ENCODE assay signal across 19 cellular contexts in genomic region chr2:202007015-202008011, GRCh38. TPM values are rescaled to one million over a fixed set of nuclear protein-coding genes. Genes with fewer than 3 reads are reported as not detected.
DNase-seq lines count a peak whose midpoint lies in the region; ATAC-seq and TF ChIP-seq lines count a peak whose summit lies in the region.
"Had no signal": no experiment of that assay in that cellular context is flagged by ENCODE, and none has a peak within 500 bp of the region (broad histone marks: within the 10 kb centered on the region; RNA-seq: fewer than 3 reads in every experiment).

No MANE protein-coding gene starts in this region.

- H3K4me3 Mint-ChIP-seq in chondrocyte (ENCODE audit: unreplicated experiment): no peak overlapping the region
- H3K4me3 Mint-ChIP-seq in activated naive CD4-positive, alpha-beta T cell treated with anti-CD3 and anti-CD28 coated beads for 36 hours: no peak overlapping the region
- H3K4me3 Mint-ChIP-seq: CD4-positive, alpha-beta memory T cell; nephron progenitor cell had no signal

- H2AK5ac ChIP-seq in mesenchymal stem cell (ENCODE audit: low read length, severe bottlenecking): no peak overlapping the region

- H3K4ac ChIP-seq in mesenchymal stem cell (ENCODE audit: low read depth in 1 of 2, low read length in 2 of 2): no peak overlapping the region

- H3K27ac ChIP-seq in AG04450 (ENCODE audit: low read depth, low read length) (no peak overlapping the region), mesenchymal stem cell (ENCODE audit: low read length, poor library complexity, severe bottlenecking) (no peak overlapping the region), A673 (ENCODE audit: low read depth, low read length, poor library complexity, severe bottlenecking) (no peak overlapping the region)
- H3K27ac ChIP-seq: A549, body of pancreas, right lobe of liver, SJSA1 had no signal

- H2BK12ac ChIP-seq in mesenchymal stem cell (ENCODE audit: low read length in 2 of 2): no peak overlapping the region

- H4K91ac ChIP-seq in mesenchymal stem cell (ENCODE audit: low read length): no peak overlapping the region

- no peak for ATAC-seq in HG02571 (IDR thresholded peaks at IDR 0.05; ENCODE audit: unreplicated experiment)
- ATAC-seq: body of pancreas, right lobe of liver had no signal

- no peak overlapping the region for H3K18ac ChIP-seq in mesenchymal stem cell (ENCODE audit: low read depth in 1 of 2, low read length in 2 of 2)

- WGBS in mesenchymal stem cell: 97% methylated on average over 4 of the region's 7 CpGs

- peaks cover 21% of the 10 kb centered on the region for H3K4me1 Mint-ChIP-seq in chondrocyte (ENCODE audit: low read depth)
- H3K4me1 Mint-ChIP-seq in activated naive CD4-positive, alpha-beta T cell treated with anti-CD3 and anti-CD28 coated beads for 36 hours (ENCODE audit: low read depth): peaks cover 3% of the 10 kb centered on the region
- H3K4me1 Mint-ChIP-seq: CD4-positive, alpha-beta memory T cell had no signal

- H3K9ac ChIP-seq in mesenchymal stem cell (ENCODE audit: low read length): no peak overlapping the region

- H2BK15ac ChIP-seq in mesenchymal stem cell (ENCODE audit: low read depth, poor library complexity, severe bottlenecking): no peak overlapping the region

- no peak for TF ChIP-seq EP300 in Ishikawa (IDR thresholded peaks at IDR 0.05; ENCODE audit: borderline replicate concordance)

- no peak overlapping the region for H2BK120ac ChIP-seq in mesenchymal stem cell (ENCODE audit: low read depth, low read length)

- BruUV-seq in A673 (replicated peaks; lab: Mats Ljungman, UMichigan): no TSS peak

- no peak overlapping the region for H3K4me2 ChIP-seq in mesenchymal stem cell (ENCODE audit: low read length, poor library complexity, severe bottlenecking)
- H3K4me2 ChIP-seq: A549 had no signal

- peak; percentile 26 for TF ChIP-seq CTCF in AG04450 (IDR thresholded peaks at IDR 0.05; ENCODE audit: low read depth, low read length)
- TF ChIP-seq CTCF in chondrocyte (IDR thresholded peaks at IDR 0.05): peak; percentile 59
- TF ChIP-seq CTCF in GM20000 (IDR thresholded peaks at IDR 0.05; ENCODE audit: extremely low read depth, missing control alignments): no peak
- TF ChIP-seq CTCF in A673 (conservative IDR thresholded peaks at IDR 0.05; ENCODE audit: low read depth, low read length): no peak

- H4K8ac ChIP-seq in mesenchymal stem cell (ENCODE audit: low read length): peak overlapping the region; percentile 63

- H2AFZ ChIP-seq in mesenchymal stem cell (ENCODE audit: low read depth, low read length): no peak overlapping the region

- no peak overlapping the region for H2BK5ac ChIP-seq in mesenchymal stem cell (ENCODE audit: low read depth, low read length, poor library complexity, severe bottlenecking)

- POLR2A ChIA-PET in AG04450 (lab: Yijun Ruan, JAX) (no interaction called here), A673 (lab: Charles Lee; ENCODE audit: low non-redundant PET) (no interaction called here)

- DNase-seq in AG04450 (ENCODE audit: low read depth, low spot score): no peak
- DNase-seq in chondrocyte (ENCODE audit: low spot score): no peak
- no peak for DNase-seq in mesenchymal stem cell
- DNase-seq in GM20000 (ENCODE audit: low spot score): no peak
- DNase-seq in A673 (ENCODE audit: low spot score): no peak
- DNase-seq in activated naive CD4-positive, alpha-beta T cell treated with anti-CD3 and anti-CD28 coated beads for 36 hours: no peak
- DNase-seq: activated CD4-positive, alpha-beta T cell treated with anti-CD3 and anti-CD28 coated beads for 48 hours; activated CD8-positive, alpha-beta memory T cell treated with anti-CD3 and anti-CD28 coated beads, Interleukin-2, amount 50 U/mL, for 4 hours; body of pancreas; CD4-positive, alpha-beta memory T cell; DMS79; erythroblast; nephron progenitor cell; right lobe of liver; stimulated activated CD4-positive, alpha-beta T cell treated with anti-CD3 and anti-CD28 coated beads, Interleukin-1b, Interleukin-23, amount 100 ng/mL, for 48 hours had no signal

- no peaks in the 10 kb centered on the region for H3K9me3 ChIP-seq in AG04450 (ENCODE audit: control insufficient read depth, insufficient read depth, low read length)
- H3K9me3 ChIP-seq in mesenchymal stem cell (ENCODE audit: control insufficient read depth, low read length): no peaks in the 10 kb centered on the region
- H3K9me3 ChIP-seq in A673 (ENCODE audit: low read depth, low read length, poor library complexity, severe bottlenecking): no peaks in the 10 kb centered on the region
- H3K9me3 ChIP-seq: A549, body of pancreas, right lobe of liver, SJSA1 had no signal

- no peaks in the 10 kb centered on the region for H3K9me3 Mint-ChIP-seq in chondrocyte (ENCODE audit: low read depth)
- H3K9me3 Mint-ChIP-seq in activated naive CD4-positive, alpha-beta T cell treated with anti-CD3 and anti-CD28 coated beads for 36 hours: no peaks in the 10 kb centered on the region
- H3K9me3 Mint-ChIP-seq: CD4-positive, alpha-beta memory T cell; nephron progenitor cell had no signal

- H3K79me1 ChIP-seq in mesenchymal stem cell (replicated peaks; ENCODE audit: low read length, poor library complexity, severe bottlenecking): no peaks in the 10 kb centered on the region

- CTCF ChIA-PET in AG04450 (lab: Charles Lee): no interaction called here
- CTCF ChIA-PET in A673 (lab: Charles Lee): no interaction called here
- CTCF ChIA-PET in activated naive CD4-positive, alpha-beta T cell treated with anti-CD3 and anti-CD28 coated beads for 36 hours (lab: Charles Lee): no interaction called here

- H3K23ac ChIP-seq in mesenchymal stem cell (ENCODE audit: low read length in 2 of 2): no peak overlapping the region

- TF ChIP-seq RAD21 in Ishikawa (IDR thresholded peaks at IDR 0.05; ENCODE audit: low read depth): peak; percentile 32

- H3K27ac Mint-ChIP-seq in chondrocyte (ENCODE audit: unreplicated experiment): no peak overlapping the region
- H3K27ac Mint-ChIP-seq in activated naive CD4-positive, alpha-beta T cell treated with anti-CD3 and anti-CD28 coated beads for 36 hours: no peak overlapping the region
- H3K27ac Mint-ChIP-seq: nephron progenitor cell had no signal

- H3K4me1 ChIP-seq in mesenchymal stem cell (ENCODE audit: control insufficient read depth, insufficient read depth, low read depth, low read length): peaks cover 4% of the 10 kb centered on the region
- H3K4me1 ChIP-seq in A673 (ENCODE audit: insufficient read depth, low read length, poor library complexity, severe bottlenecking): no peaks in the 10 kb centered on the region
- H3K4me1 ChIP-seq: A549, body of pancreas, right lobe of liver had no signal

- H3K27me3 ChIP-seq in AG04450 (ENCODE audit: control insufficient read depth, insufficient read depth, low read length) (no peaks in the 10 kb centered on the region), mesenchymal stem cell (ENCODE audit: control insufficient read depth in 1 of 2, insufficient read depth in 1 of 2, low read length in 2 of 2) (peaks cover 0 to 44% of the 10 kb centered on the region in 2 experiments), A673 (replicated peaks; ENCODE audit: insufficient read depth, low read depth, low read length, poor library complexity) (no peaks in the 10 kb centered on the region)
- H3K27me3 ChIP-seq: body of pancreas, right lobe of liver, SJSA1 had no signal

- no peak overlapping the region for H3K4me3 ChIP-seq in AG04450 (ENCODE audit: low read depth, low read length)
- H3K4me3 ChIP-seq in mesenchymal stem cell (ENCODE audit: insufficient read depth in 1 of 2, low read depth in 1 of 2, low read length in 2 of 2): no peak overlapping the region
- no peak overlapping the region for H3K4me3 ChIP-seq in A673 (ENCODE audit: low read depth, low read length, poor library complexity, severe bottlenecking)
- H3K4me3 ChIP-seq: A549, body of pancreas, right lobe of liver, SJSA1 had no signal

- no peaks in the 10 kb centered on the region for H3K27me3 Mint-ChIP-seq in chondrocyte (ENCODE audit: low read depth)
- H3K27me3 Mint-ChIP-seq in activated naive CD4-positive, alpha-beta T cell treated with anti-CD3 and anti-CD28 coated beads for 36 hours (ENCODE audit: low read depth): peaks cover 3% of the 10 kb centered on the region

- no peak overlapping the region for H3K14ac ChIP-seq in mesenchymal stem cell (ENCODE audit: low read length in 2 of 2)

- no peaks in the 10 kb centered on the region for H3K36me3 Mint-ChIP-seq in chondrocyte (ENCODE audit: low read depth)
- H3K36me3 Mint-ChIP-seq in activated naive CD4-positive, alpha-beta T cell treated with anti-CD3 and anti-CD28 coated beads for 36 hours (ENCODE audit: low read depth): no peaks in the 10 kb centered on the region
- H3K36me3 Mint-ChIP-seq: CD4-positive, alpha-beta memory T cell had no signal

- no peaks in the 10 kb centered on the region for H3K36me3 ChIP-seq in mesenchymal stem cell (ENCODE audit: control insufficient read depth in 1 of 2, insufficient read depth in 2 of 2, low read depth in 1 of 2, low read length in 2 of 2)
- no peaks in the 10 kb centered on the region for H3K36me3 ChIP-seq in A673 (ENCODE audit: insufficient read depth, low read length, poor library complexity, severe bottlenecking)
- H3K36me3 ChIP-seq: right lobe of liver, SJSA1 had no signal

- intact Hi-C loops in A673 (cut with micrococcal nuclease; ENCODE audit: unreplicated experiment): no loop called here
- intact Hi-C loops in activated naive CD4-positive, alpha-beta T cell treated with anti-CD3 and anti-CD28 coated beads for 36 hours (cut with micrococcal nuclease): no loop called here

TF ChIP-seq in Ishikawa, 13 proteins besides CTCF, POLR2A, EP300 and RAD21:
- TF ChIP-seq TCF12 (IDR thresholded peaks at IDR 0.05; ENCODE audit: low read depth) (no peak), NFIC (IDR thresholded peaks at IDR 0.05) (no peak), YY1 (IDR thresholded peaks at IDR 0.05; ENCODE audit: low read depth) (no peak), TAF1 (IDR thresholded peaks at IDR 0.05; ENCODE audit: low read depth) (no peak), ZBTB7A (IDR thresholded peaks at IDR 0.05; ENCODE audit: low read depth) (no peak)

RNA-seq across cellular contexts. Expression of gene FZD7, which starts 26.3 kb away (rescaled TPM):
- 40.6 and 42.9 TPM in 2 replicates for polyA plus RNA-seq in AG04450 (2011; rRNA removed)
- polyA minus RNA-seq in AG04450 (2011; rRNA and poly(A)+ RNA removed): 58.1 and 58.4 TPM in 2 replicates
- total RNA-seq in chondrocyte (61.0 to 66.2 TPM (median 63.1 TPM) in 3 replicates), A673 (2021) (14.1 and 15.1 TPM in 2 replicates)
- polyA plus RNA-seq in mesenchymal stem cell (2013, experiment 1 of 2): 25.4 TPM
- 27.1 TPM for polyA plus RNA-seq in mesenchymal stem cell (2013, experiment 2 of 2)
- total RNA-seq in activated naive CD4-positive, alpha-beta T cell treated with anti-CD3 and anti-CD28 coated beads for 36 hours: under 1 TPM; 0.17 to 0.43 TPM
- polyA plus RNA-seq: CD4-positive, alpha-beta memory T cell had no signal

Comparison
In these comparisons a context has a peak if more than half of its experiments do, and no peak if none do; other contexts are left out.
1. CTCF ChIP-seq: peak in AG04450 (single experiment) and chondrocyte (single experiment); none in GM20000 (single experiment) and A673 (single experiment).
2. RNA of gene FZD7, which starts 26.3 kb away (total RNA-seq): 61.0 to 66.2 TPM in chondrocyte and 14.1 to 15.1 TPM in A673; 0.17 to 0.43 TPM in activated naive CD4-positive, alpha-beta T cell treated with anti-CD3 and anti-CD28 coated beads for 36 hours; every median in the first group is over 10 times any median in the second.